ENCODE assay signal across 1 cellular context in genomic region chr1:30872033-30872947, GRCh38.
TF ChIP-seq lines count a peak whose summit lies in the region.

No MANE protein-coding gene starts in this region.

TF ChIP-seq in endothelial cell of umbilical vein, 7 proteins besides CTCF, POLR2A, EP300 and RAD21 (continued from another document):
- TF ChIP-seq MAX (IDR thresholded peaks at IDR 0.05; ENCODE audit: insufficient read depth, insufficient read length) (no peak), FOS (IDR thresholded peaks at IDR 0.05; ENCODE audit: borderline replicate concordance, insufficient read depth, low read length) (no peak)
